Comparison of ENCODE assay signal across 15 cellular contexts in genomic region chr6:90040931-90041330, GRCh38.
A peak's percentile ranks its signal among the peaks of the same experiment; 100 is the strongest.
DNase-seq lines count a peak whose midpoint lies in the region; ATAC-seq and TF ChIP-seq lines count a peak whose summit lies in the region.
"Had no signal": no experiment of that assay in that cellular context is flagged by ENCODE, and none has a peak within 500 bp of the region (broad histone marks: within the 10 kb centered on the region; RNA-seq: fewer than 3 reads in every experiment).

No MANE protein-coding gene starts in this region.

- no peaks in the 10 kb centered on the region for H3K9me3 Mint-ChIP-seq in activated B cell treated with CpG ODN at 0.5 μM for 24 hours
- H3K9me3 Mint-ChIP-seq: CD8-positive, alpha-beta T cell had no signal

- no peak for TF ChIP-seq CTCF in activated B cell treated with CpG ODN at 0.5 μM for 24 hours (IDR thresholded peaks at IDR 0.05)
- no peak for TF ChIP-seq CTCF in osteoblast (IDR thresholded peaks at IDR 0.05; ENCODE audit: extremely low read depth, low read depth, low read length)

- no peaks in the 10 kb centered on the region for H3K9me3 ChIP-seq in osteoblast (ENCODE audit: low read depth, low read length)

- no peaks in the 10 kb centered on the region for H3K36me3 ChIP-seq in osteoblast (ENCODE audit: insufficient read depth, low read length)

- CTCF ChIA-PET in activated B cell treated with CpG ODN at 0.5 μM for 24 hours (lab: Charles Lee): no interaction called here

- H3K4me3 ChIP-seq in osteoblast (ENCODE audit: insufficient read depth, low read length): no peak overlapping the region

- intact Hi-C loops in activated B cell treated with CpG ODN at 0.5 μM for 24 hours (cut with micrococcal nuclease): no loop called here

- no peaks in the 10 kb centered on the region for H3K27me3 ChIP-seq in osteoblast (ENCODE audit: insufficient read depth, low read length)

- POLR2A ChIA-PET in activated B cell treated with CpG ODN at 0.5 μM for 24 hours (lab: Charles Lee): no interaction called here

- no peaks in the 10 kb centered on the region for H3K27me3 Mint-ChIP-seq in activated B cell treated with CpG ODN at 0.5 μM for 24 hours

- peak overlapping the region; percentile 0 for H2AFZ ChIP-seq in osteoblast (ENCODE audit: low read length)
- H2AFZ ChIP-seq: GM23248 had no signal

- DNase-seq in activated B cell treated with CpG ODN at 0.5 μM for 24 hours (no peak), medulla oblongata (ENCODE audit: extremely low spot score) (peak; percentile 63), osteoblast (ENCODE audit: insufficient read length, low spot score, missing footprints) (no peak), superior temporal gyrus (ENCODE audit: extremely low spot score) (peak; percentile 83)
- DNase-seq: CD8-positive, alpha-beta T cell; COR-L47; DMS153; DMS79 treated with DMSO at 0.1 percent for 48 hours; EL; GM23248 had no signal

- peak overlapping the region; percentile 31 for H3K27ac Mint-ChIP-seq in activated B cell treated with CpG ODN at 0.5 μM for 24 hours
- H3K27ac Mint-ChIP-seq: CD14-positive monocyte; CD8-positive, alpha-beta T cell had no signal

- H3K4me2 ChIP-seq in osteoblast (ENCODE audit: insufficient read depth, low read length): no peak overlapping the region

- H3K36me3 Mint-ChIP-seq in activated B cell treated with CpG ODN at 0.5 μM for 24 hours (ENCODE audit: low read depth): peaks cover 37% of the 10 kb centered on the region

- H3K4me1 Mint-ChIP-seq in activated B cell treated with CpG ODN at 0.5 μM for 24 hours: peaks cover 14% of the 10 kb centered on the region

- no peak overlapping the region for H3K4me3 Mint-ChIP-seq in activated B cell treated with CpG ODN at 0.5 μM for 24 hours
- H3K4me3 Mint-ChIP-seq: CD14-positive monocyte; CD8-positive, alpha-beta T cell had no signal

- H3K27ac ChIP-seq in osteoblast (ENCODE audit: low read depth, low read length): peak overlapping the region; percentile 87

- H3K4me1 ChIP-seq in osteoblast (ENCODE audit: insufficient read depth, low read length): peaks cover 35% of the 10 kb centered on the region

- no peaks in the 10 kb centered on the region for H3K79me2 ChIP-seq in osteoblast (ENCODE audit: insufficient read depth, low read length)

- no peaks in the 10 kb centered on the region for H4K20me1 ChIP-seq in osteoblast (ENCODE audit: insufficient read depth, low read length)

- ATAC-seq in activated B cell treated with CpG ODN at 0.5 μM for 24 hours (ENCODE audit: low read depth) (no peak), GM21723 (IDR thresholded peaks at IDR 0.05; ENCODE audit: unreplicated experiment) (no peak), GM18498 (IDR thresholded peaks at IDR 0.05; ENCODE audit: unreplicated experiment) (no peak), GM21360 (IDR thresholded peaks at IDR 0.05; ENCODE audit: unreplicated experiment) (no peak)
- ATAC-seq: CD8-positive, alpha-beta T cell; HCT116 had no signal

Comparison
In these comparisons a context has a peak if more than half of its experiments do, and no peak if none do; other contexts are left out.
1. DNase-seq: peak in medulla oblongata (single experiment) and superior temporal gyrus (single experiment); none in activated B cell treated with CpG ODN at 0.5 μM for 24 hours (single experiment) and osteoblast (single experiment).